Comparison of ENCODE assay signal across 1 cellular context in the genomic region with DNA sequence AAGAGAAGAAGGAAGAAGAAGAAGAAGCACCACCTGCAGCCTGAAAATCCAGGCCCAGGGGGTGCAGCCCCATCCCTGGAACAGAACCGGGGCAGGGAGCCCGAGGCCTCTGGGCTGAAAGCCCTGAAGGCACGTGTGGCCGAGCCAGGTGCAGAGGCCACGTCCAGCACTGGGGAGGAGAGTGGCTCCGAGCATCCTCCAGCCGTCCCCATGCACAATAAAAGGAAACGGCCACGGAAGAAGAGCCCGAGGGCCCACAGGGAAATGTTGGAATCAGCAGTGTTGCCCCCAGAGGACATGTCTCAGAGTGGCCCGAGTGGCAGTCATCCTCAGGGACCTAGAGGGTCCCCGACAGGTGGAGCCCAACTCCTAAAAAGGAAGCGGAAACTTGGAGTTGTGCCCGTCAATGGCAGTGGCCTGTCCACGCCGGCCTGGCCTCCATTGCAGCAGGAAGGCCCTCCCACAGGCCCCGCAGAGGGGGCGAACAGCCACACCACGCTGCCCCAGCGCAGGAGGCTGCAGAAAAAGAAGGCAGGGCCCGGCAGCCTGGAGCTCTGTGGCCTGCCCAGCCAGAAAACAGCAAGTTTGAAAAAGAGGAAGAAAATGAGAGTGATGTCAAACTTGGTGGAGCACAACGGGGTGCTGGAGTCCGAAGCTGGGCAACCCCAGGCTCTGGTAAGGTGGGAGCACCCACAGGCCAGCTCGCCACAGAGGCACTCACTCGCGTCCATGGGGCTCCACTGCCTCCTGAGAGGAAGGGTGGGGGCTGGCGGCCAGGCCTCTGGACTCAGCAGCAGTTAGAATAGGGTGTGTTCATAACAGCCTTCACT.
TF ChIP-seq lines count a peak whose summit lies in the region.

No MANE protein-coding gene starts in this region.

TF ChIP-seq in IMR-90, 13 proteins besides CTCF, POLR2A, EP300 and RAD21:
- TF ChIP-seq FOS (IDR thresholded peaks at IDR 0.05; ENCODE audit: low read depth, low read length) (no peak), RFX5 (IDR thresholded peaks at IDR 0.05; ENCODE audit: low read depth, low read length) (no peak), BHLHE40 (IDR thresholded peaks at IDR 0.05; ENCODE audit: low read depth, low read length) (no peak), NFE2L2 (IDR thresholded peaks at IDR 0.05; ENCODE audit: low read depth, low read length) (no peak), CHD1 (IDR thresholded peaks at IDR 0.05; ENCODE audit: low read depth, low read length) (no peak)
- TF ChIP-seq, protein P1, sequence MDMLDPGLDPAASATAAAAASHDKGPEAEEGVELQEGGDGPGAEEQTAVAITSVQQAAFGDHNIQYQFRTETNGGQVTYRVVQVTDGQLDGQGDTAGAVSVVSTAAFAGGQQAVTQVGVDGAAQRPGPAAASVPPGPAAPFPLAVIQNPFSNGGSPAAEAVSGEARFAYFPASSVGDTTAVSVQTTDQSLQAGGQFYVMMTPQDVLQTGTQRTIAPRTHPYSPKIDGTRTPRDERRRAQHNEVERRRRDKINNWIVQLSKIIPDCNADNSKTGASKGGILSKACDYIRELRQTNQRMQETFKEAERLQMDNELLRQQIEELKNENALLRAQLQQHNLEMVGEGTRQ (IDR thresholded peaks at IDR 0.05; ENCODE audit: low read depth, low read length), result no peak
